ENCODE assay signal across 1 cellular context in genomic region chr7:77798394-77799077, GRCh38.
TF ChIP-seq lines count a peak whose summit lies in the region.

TSS of gene PHTF2 (plus strand) at chr7:77798773.
TSS of gene TMEM60 (minus strand) at chr7:77798434. CDS start at chr7:77794373, 4,061 bp downstream.

TF ChIP-seq in HepG2, 621 proteins besides CTCF, POLR2A, EP300 and RAD21 (continued from another document and continues in another):
- TF ChIP-seq ATF3 (CRISPR knock-in tag; IDR thresholded peaks at IDR 0.05) (no peak), ZNF317 (CRISPR knock-in tag; IDR thresholded peaks at IDR 0.05) (peak; percentile 64; the same call in 1 of the 2 replicates), NCOA1 (CRISPR knock-in tag; IDR thresholded peaks at IDR 0.05) (no peak), CBX5 (CRISPR knock-in tag; IDR thresholded peaks at IDR 0.05; ENCODE audit: borderline replicate concordance) (0 out of 2 replicates have a peak, but pooled peaks have one; percentile 38), AKAP8 (CRISPR knock-in tag; IDR thresholded peaks at IDR 0.05) (no peak), HMGXB4 (CRISPR knock-in tag; IDR thresholded peaks at IDR 0.05; ENCODE audit: borderline replicate concordance in 1 of 2, low read depth in 1 of 2) (peak; percentile 79 to 93), CC2D1A (CRISPR knock-in tag; IDR thresholded peaks at IDR 0.05) (no peak), CAMTA2 (CRISPR knock-in tag; IDR thresholded peaks at IDR 0.05; ENCODE audit: borderline replicate concordance) (no peak; the same call in 1 of the 2 replicates), THYN1 (CRISPR knock-in tag; IDR thresholded peaks at IDR 0.05; ENCODE audit: borderline replicate concordance, low read depth) (no peak), ZNF737 (CRISPR knock-in tag; IDR thresholded peaks at IDR 0.05; ENCODE audit: borderline replicate concordance) (no peak), ZNF362 (CRISPR knock-in tag; IDR thresholded peaks at IDR 0.05; ENCODE audit: borderline replicate concordance) (no peak), SAFB2 (CRISPR knock-in tag; IDR thresholded peaks at IDR 0.05; ENCODE audit: borderline replicate concordance, low read depth) (no peak), FIP1L1 (IDR thresholded peaks at IDR 0.05; ENCODE audit: borderline replicate concordance, insufficient read depth, low read depth, low read length) (no peak), EZH2 (conservative IDR thresholded peaks at IDR 0.05; ENCODE audit: low read depth, low read length) (no peak), SYNCRIP (IDR thresholded peaks at IDR 0.05; ENCODE audit: insufficient read depth, low read depth, low read length) (no peak), MXD3 (CRISPR knock-in tag; IDR thresholded peaks at IDR 0.05) (no peak), CREB3 (CRISPR knock-in tag; IDR thresholded peaks at IDR 0.05) (no peak), CHCHD3 (CRISPR knock-in tag; IDR thresholded peaks at IDR 0.05) (no peak), ZNF552 (CRISPR knock-in tag; IDR thresholded peaks at IDR 0.05; ENCODE audit: borderline replicate concordance) (no peak), CHD2 (IDR thresholded peaks at IDR 0.05; ENCODE audit: low read depth, low read length) (peak; percentile 74), ZNF605 (CRISPR knock-in tag; IDR thresholded peaks at IDR 0.05) (no peak), ZNF709 (CRISPR knock-in tag; IDR thresholded peaks at IDR 0.05) (peak; percentile 63; the same call in 1 of the 2 replicates), MTA3 (CRISPR knock-in tag; IDR thresholded peaks at IDR 0.05) (no peak), ZBTB37 (CRISPR knock-in tag; IDR thresholded peaks at IDR 0.05) (no peak), ZGPAT (CRISPR knock-in tag; IDR thresholded peaks at IDR 0.05) (peak; percentile 56; the same call in 1 of the 2 replicates), CSRNP2 (CRISPR knock-in tag; conservative IDR thresholded peaks at IDR 0.05; ENCODE audit: low read depth) (no peak), FOXK2 (IDR thresholded peaks at IDR 0.05) (no peak), ZNF777 (CRISPR knock-in tag; IDR thresholded peaks at IDR 0.05) (no peak; the same call in 1 of the 2 replicates), ZNF782 (CRISPR knock-in tag; IDR thresholded peaks at IDR 0.05; ENCODE audit: borderline replicate concordance) (peak; percentile 79; the same call in 1 of the 2 replicates), NPAS2 (CRISPR knock-in tag; IDR thresholded peaks at IDR 0.05; ENCODE audit: borderline replicate concordance) (no peak), ZNF33B (CRISPR knock-in tag; IDR thresholded peaks at IDR 0.05) (peak; percentile 67; the same call in 1 of the 2 replicates), GTF2F1 (IDR thresholded peaks at IDR 0.05; ENCODE audit: low read length) (no peak), HMGXB3 (CRISPR knock-in tag; IDR thresholded peaks at IDR 0.05; ENCODE audit: borderline replicate concordance) (no peak), ZNF614 (CRISPR knock-in tag; IDR thresholded peaks at IDR 0.05; ENCODE audit: borderline replicate concordance) (peak; percentile 69; the same call in 1 of the 2 replicates), ZNF382 (CRISPR knock-in tag; IDR thresholded peaks at IDR 0.05; ENCODE audit: borderline replicate concordance) (no peak), HHEX (CRISPR knock-in tag; IDR thresholded peaks at IDR 0.05) (no peak), ZFP1 (CRISPR knock-in tag; IDR thresholded peaks at IDR 0.05) (no peak), HNF4G (IDR thresholded peaks at IDR 0.05; ENCODE audit: borderline replicate concordance, low read depth, low read length) (no peak), HNF4G (CRISPR knock-in tag; IDR thresholded peaks at IDR 0.05; ENCODE audit: borderline replicate concordance, low read depth) (no peak), AGO1 (IDR thresholded peaks at IDR 0.05; ENCODE audit: low read depth, low read length, poor library complexity, severe bottlenecking) (peak; percentile 51), PPARG (CRISPR knock-in tag; conservative IDR thresholded peaks at IDR 0.05) (no peak), FOSL1 (CRISPR knock-in tag; IDR thresholded peaks at IDR 0.05; ENCODE audit: borderline replicate concordance) (no peak), RXRB (CRISPR knock-in tag; IDR thresholded peaks at IDR 0.05; ENCODE audit: borderline replicate concordance) (peak; percentile 30), RBFOX2 (IDR thresholded peaks at IDR 0.05; ENCODE audit: low read depth, low read length) (peak; percentile 77), POLR2G (IDR thresholded peaks at IDR 0.05; ENCODE audit: low read depth, low read length) (peak; percentile 79), NFKBIZ (CRISPR knock-in tag; IDR thresholded peaks at IDR 0.05) (peak; percentile 49; the same call in 1 of the 2 replicates), NR2F2 (IDR thresholded peaks at IDR 0.05; ENCODE audit: borderline replicate concordance, low read depth) (no peak), SIX4 (CRISPR knock-in tag; IDR thresholded peaks at IDR 0.05) (no peak; the same call in 1 of the 2 replicates), ZNF616 (CRISPR knock-in tag; IDR thresholded peaks at IDR 0.05; ENCODE audit: low read depth) (no peak), ZBTB49 (CRISPR knock-in tag; IDR thresholded peaks at IDR 0.05; ENCODE audit: borderline replicate concordance) (no peak), SKI (IDR thresholded peaks at IDR 0.05; ENCODE audit: partially characterized antibody) (no peak), TAF1 (CRISPR knock-in tag; IDR thresholded peaks at IDR 0.05) (peak; percentile 74)
